In the genomic region with DNA sequence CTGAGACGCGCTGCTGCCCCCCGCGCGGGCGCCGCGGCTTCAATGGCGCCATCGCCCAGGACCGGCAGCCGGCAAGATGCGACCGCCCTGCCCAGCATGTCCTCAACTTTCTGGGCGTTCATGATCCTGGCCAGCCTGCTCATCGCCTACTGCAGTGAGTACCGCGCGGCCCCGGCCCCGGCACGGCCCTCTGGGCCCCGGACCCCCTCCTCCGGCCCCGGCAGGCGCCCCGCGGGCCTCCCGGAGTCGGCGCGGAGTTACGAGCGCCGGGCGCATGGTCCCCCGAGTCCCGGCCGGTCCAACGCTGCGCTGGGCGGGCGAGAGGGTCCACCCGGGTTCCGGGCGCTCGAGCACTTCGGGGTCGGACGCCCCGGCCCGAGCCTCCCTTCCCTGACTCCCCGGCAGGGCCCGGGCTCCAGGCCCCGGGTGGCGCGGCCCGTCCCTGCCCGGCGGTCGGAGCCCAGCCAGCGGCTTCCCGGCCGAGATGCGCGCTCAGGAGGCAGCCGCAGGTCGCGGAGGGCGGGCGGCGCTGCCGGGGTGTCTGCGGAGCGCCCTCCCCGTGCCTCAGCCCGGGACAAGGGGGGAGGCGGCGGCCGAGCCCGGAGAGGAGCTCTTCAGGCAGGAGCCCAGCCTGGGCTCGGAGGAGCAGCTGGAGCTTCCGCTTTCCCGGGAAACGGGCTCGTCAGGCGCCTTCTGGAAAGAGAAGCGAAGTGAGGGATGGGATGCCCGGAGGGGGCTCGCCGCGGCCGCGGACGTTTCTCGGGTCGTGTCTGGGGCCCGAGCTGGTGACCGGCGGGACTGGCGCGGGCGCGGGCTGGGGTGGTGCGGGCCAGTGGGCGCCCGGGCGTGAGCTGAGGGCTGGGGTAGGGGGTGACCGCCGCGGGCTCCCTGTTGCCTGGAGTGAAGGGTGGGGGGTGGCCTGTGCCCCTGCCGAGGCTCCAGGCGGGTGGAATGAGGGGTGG, we compare ENCODE assay signal across 9 cellular contexts.
DNase-seq lines count a peak whose midpoint lies in the region; ATAC-seq and TF ChIP-seq lines count a peak whose summit lies in the region.
"Had no signal": no experiment of that assay in that cellular context is flagged by ENCODE, and none has a peak within 500 bp of the region (broad histone marks: within the 10 kb centered on the region; RNA-seq: fewer than 3 reads in every experiment).

No MANE protein-coding gene starts in this region.

- H3K27me3 ChIP-seq in dorsolateral prefrontal cortex (peaks cover 0 to 16% (median 0%) of the 10 kb centered on the region in 45 donors), lung (ENCODE audit: control insufficient read depth, insufficient read depth) (no peaks in the 10 kb centered on the region), thoracic aorta (replicated peaks; ENCODE audit: insufficient read depth) (no peaks in the 10 kb centered on the region)

- H3K36me3 ChIP-seq in lung (ENCODE audit: control insufficient read depth in 2 of 2, insufficient read depth in 2 of 2, low read length in 2 of 2) (no peaks in the 10 kb centered on the region), thoracic aorta (no peaks in the 10 kb centered on the region)

- H3K9me3 ChIP-seq in lung (ENCODE audit: control insufficient read depth in 2 of 2, insufficient read depth in 1 of 2, low read length in 1 of 2) (peaks cover 0 to 7% of the 10 kb centered on the region in 2 donors), thoracic aorta (no peaks in the 10 kb centered on the region)

- WGBS in lung, 2 donors = 1% methylated on average over 95 to 113 of the region's 113 CpGs

- in situ Hi-C loops in ACHN (cut with HindIII; ENCODE audit: low pct_ligation_motif_present, low pct_unique_long_range_greater_than_20kb, low sequenced_read_pairs) = no loop called here

- peak overlapping the region in 56 of 59 donors; percentile 31 to 95 (median 78) for H3K27ac ChIP-seq in dorsolateral prefrontal cortex
- H3K27ac ChIP-seq in lung (ENCODE audit: low read depth in 1 of 2, low read length in 1 of 2) = no peak overlapping the region
- H3K27ac ChIP-seq in thoracic aorta = no peak overlapping the region

- intact Hi-C loops in dorsolateral prefrontal cortex (cut with DNase I) = loop anchor here (5.0 to 10.0 kb wide), 4 partner anchors 77 to 1693 kb away; no protein-coding TSS in a partner anchor

- H3K4me3 ChIP-seq in dorsolateral prefrontal cortex (peak overlapping the region; percentile 52 to 85 (median 73)), lung (peak overlapping the region; percentile 35), thoracic aorta (peak overlapping the region; percentile 54)

- no peaks in the 10 kb centered on the region for H3K4me1 ChIP-seq in lung (ENCODE audit: control insufficient read depth in 2 of 2, insufficient read depth in 2 of 2, low read length in 2 of 2)
- H3K4me1 ChIP-seq in thoracic aorta (ENCODE audit: control insufficient read depth in 1 of 2, low read depth in 2 of 2) = peaks cover 0 to 12% of the 10 kb centered on the region in 2 donors

- no peak for TF ChIP-seq CTCF in dorsolateral prefrontal cortex (IDR thresholded peaks at IDR 0.05 in 54 of 56, conservative IDR thresholded peaks at IDR 0.05 in 2 of 56; ENCODE audit: low read depth in 1 of 56, partially characterized antibody in 56 of 56)
- no peak for TF ChIP-seq CTCF in lung (IDR thresholded peaks at IDR 0.05; ENCODE audit: control extremely low read depth, extremely low read depth)
- TF ChIP-seq CTCF in thoracic aorta (IDR thresholded peaks at IDR 0.05) = no peak

- ATAC-seq in lung (ENCODE audit: insufficient read depth, low FRiP score) (no peak), thoracic aorta (ENCODE audit: insufficient number of reproducible peaks, low FRiP score, low read depth) (no peak)

- DNase-seq in NCI-H146 (lab: John Stamatoyannopoulos, UW) (peak; percentile 11), NCI-H146 treated with DMSO at 0.1 percent for 48 hours (lab: John Stamatoyannopoulos, UW; ENCODE audit: unreplicated experiment) (no peak), dorsolateral prefrontal cortex (peak in 5 of 10 donors; percentile 24 to 67 (median 48)), lung (ENCODE audit: low spot score) (no peak), thoracic aorta (ENCODE audit: low spot score) (no peak), ACHN (no peak), dedifferentiated amniotic fluid mesenchymal stem cell (ENCODE audit: extremely low spot score) (no peak)
- no peak for DNase-seq in activated CD4-positive, alpha-beta T cell treated with anti-CD3 and anti-CD28 coated beads, Interleukin-2, amount 50 U/mL, for 4 hours
- DNase-seq: activated CD4-positive, alpha-beta T cell treated with anti-CD3 and anti-CD28 coated beads, Interleukin-2, amount 50 U/mL, for 48 hours had no signal

Comparison
In these comparisons a context has a peak if more than half of its experiments do, and no peak if none do; other contexts are left out.
1. H3K27ac ChIP-seq: peak in dorsolateral prefrontal cortex (56 of 59); none in lung (0 of 2) and thoracic aorta (0 of 2).
2. Peak in every context shown above with its lines, with median percentiles within 50 percentile points of each other: H3K4me3 ChIP-seq.